Comparison of ENCODE assay signal across 8 cellular contexts in the genomic region with DNA sequence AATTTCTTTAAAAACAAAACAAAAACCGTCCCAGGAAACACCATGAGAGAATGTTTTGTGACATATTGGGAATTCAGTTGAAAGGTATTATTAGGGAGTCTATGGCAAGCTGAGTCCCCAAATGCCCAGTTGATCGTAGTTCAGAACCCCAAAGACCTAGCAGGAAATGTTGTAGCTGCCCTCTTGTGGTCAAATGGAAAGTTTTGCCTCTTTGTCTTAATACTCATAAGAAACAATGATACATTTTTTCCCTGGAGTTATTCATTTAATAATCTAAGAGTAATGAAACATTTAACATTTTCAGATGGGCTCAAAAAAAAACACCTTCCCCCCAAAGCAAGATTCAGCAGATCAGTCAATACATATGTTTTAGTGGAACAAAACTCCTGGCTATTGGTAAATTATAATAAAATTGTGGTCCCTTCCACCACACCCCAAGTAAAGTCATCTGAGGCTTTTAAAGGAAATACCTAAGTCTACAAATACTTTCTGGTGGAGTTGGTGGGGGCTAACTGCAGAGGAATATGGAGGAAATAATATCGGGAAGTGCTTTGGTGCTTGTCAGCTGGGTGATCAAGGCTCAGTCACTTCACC. TPM values are rescaled to one million over a fixed set of nuclear protein-coding genes. Genes with fewer than 3 reads are reported as not detected.
DNase-seq lines count a peak whose midpoint lies in the region; ATAC-seq, FAIRE-seq and TF ChIP-seq lines count a peak whose summit lies in the region.

No MANE protein-coding gene starts in this region.

- H3K9me3 ChIP-seq in keratinocyte (ENCODE audit: control insufficient read depth, low read depth, low read length): no peaks in the 10 kb centered on the region

- no peaks in the 10 kb centered on the region for H3K36me3 ChIP-seq in keratinocyte (ENCODE audit: control insufficient read depth in 2 of 2, extremely low read depth in 1 of 2, insufficient read depth in 2 of 2, low read length in 2 of 2)

- DNase-seq in COLO829 (ENCODE audit: low spot score): peak; percentile 28
- peak; percentile 26 for DNase-seq in NCI-H187 treated with DMSO at 0.1 percent for 48 hours (lab: John Stamatoyannopoulos, UW)
- DNase-seq in astrocyte of the cerebellum (ENCODE audit: low read depth): peak; percentile 52
- DNase-seq in keratinocyte (ENCODE audit: low read depth, low spot score): no peak
- no peak for DNase-seq in activated T-cell treated with anti-CD3 and anti-CD28 coated beads for 4 hours
- no peak for DNase-seq in activated CD4-positive, CD25-positive, alpha-beta regulatory T cell (lab: John Stamatoyannopoulos, UW)

- H4K20me1 ChIP-seq in keratinocyte (ENCODE audit: control insufficient read depth, extremely low read depth, insufficient read depth, low read length): no peaks in the 10 kb centered on the region

- TF ChIP-seq CTCF in astrocyte of the cerebellum (IDR thresholded peaks at IDR 0.05; ENCODE audit: low read depth, low read length, missing control alignments): peak; percentile 67
- TF ChIP-seq CTCF in keratinocyte (optimal IDR thresholded peaks at IDR 0.05 in 1 of 3, IDR thresholded peaks at IDR 0.05 in 1 of 3, conservative IDR thresholded peaks at IDR 0.05 in 1 of 3; ENCODE audit: extremely low read depth in 1 of 3, insufficient read depth in 2 of 3, low read length in 3 of 3): peak; percentile 56 to 70 (median 59)

- H3K4me3 ChIP-seq in astrocyte of the cerebellum (ENCODE audit: low read depth, low read length) (no peak overlapping the region), keratinocyte (ENCODE audit: control insufficient read depth in 2 of 3, extremely low read depth in 1 of 3, insufficient read depth in 2 of 3, low read depth in 1 of 3, low read length in 3 of 3) (no peak overlapping the region)

- ATAC-seq in GM21360 (IDR thresholded peaks at IDR 0.05; ENCODE audit: unreplicated experiment) (peak; percentile 60), GM21390 (IDR thresholded peaks at IDR 0.05; ENCODE audit: unreplicated experiment) (no peak)

- dilution Hi-C loops in keratinocyte (cut with MboI; ENCODE audit: extremely low pct_ligation_motif_present, low sequenced_read_pairs): no loop called here

- H3K27me3 ChIP-seq in keratinocyte (ENCODE audit: control insufficient read depth, extremely low read depth, insufficient read depth, low read length): no peaks in the 10 kb centered on the region

- in situ Hi-C loops in astrocyte of the cerebellum (cut with HindIII; ENCODE audit: low sequenced_read_pairs): no loop called here

- H3K27ac ChIP-seq in keratinocyte (ENCODE audit: control insufficient read depth, insufficient read depth, low read length): no peak overlapping the region

- no peak overlapping the region for H3K9ac ChIP-seq in keratinocyte (ENCODE audit: control insufficient read depth, extremely low read depth, insufficient read depth, low read length)

- no peaks in the 10 kb centered on the region for H3K79me2 ChIP-seq in keratinocyte (ENCODE audit: control insufficient read depth, insufficient read depth, low read length)

- no peak overlapping the region for H3K4me2 ChIP-seq in keratinocyte (ENCODE audit: control insufficient read depth, extremely low read depth, insufficient read depth, low read depth, low read length)

- no peaks in the 10 kb centered on the region for H3K9me1 ChIP-seq in keratinocyte (ENCODE audit: control insufficient read depth, extremely low read depth, insufficient read depth, low read length)

- peaks cover 17% of the 10 kb centered on the region for H3K4me1 ChIP-seq in keratinocyte (ENCODE audit: control insufficient read depth, extremely low read depth, insufficient read depth, low read length)

- peak overlapping the region; percentile 34 for H2AFZ ChIP-seq in keratinocyte (ENCODE audit: control insufficient read depth, low read length)

- FAIRE-seq in keratinocyte (lab: Jason Lieb, UNC): peak; percentile 79

RNA-seq across cellular contexts. Expression of gene EFEMP1, which starts 37.8 kb away (rescaled TPM):
- polyA plus RNA-seq in keratinocyte: 176 to 285 TPM (median 234 TPM) in 3 replicates
- polyA plus RNA-seq in keratinocyte (2011; ENCODE audit: low read depth): 29.3 TPM
- 80.8 and 128 TPM in 2 replicates for polyA plus RNA-seq in keratinocyte (2011; cell fraction: cytosol; rRNA removed)
- polyA plus RNA-seq in keratinocyte (2011; cell fraction: nucleus; rRNA removed): 212 and 243 TPM in 2 replicates
- polyA plus RNA-seq in keratinocyte (2012; ENCODE audit: low replicate concordance): 44.9 and 156 TPM in 2 replicates
- 159 to 294 TPM (median 228 TPM) in 3 replicates for polyA minus RNA-seq in keratinocyte
- 153 TPM for polyA minus RNA-seq in keratinocyte (2011; cell fraction: cytosol; rRNA and poly(A)+ RNA removed)
- polyA minus RNA-seq in keratinocyte (2011; cell fraction: nucleus; rRNA and poly(A)+ RNA removed): 120 and 192 TPM in 2 replicates

Comparison
In these comparisons a context has a peak if more than half of its experiments do, and no peak if none do; other contexts are left out.
1. DNase-seq: peak in COLO829 (single experiment), NCI-H187 treated with DMSO at 0.1 percent for 48 hours (single experiment) and astrocyte of the cerebellum (single experiment); none in keratinocyte (single experiment), activated T-cell treated with anti-CD3 and anti-CD28 coated beads for 4 hours (single experiment) and activated CD4-positive, CD25-positive, alpha-beta regulatory T cell (0 of 4).